In genomic region chr2:219155054-219155644, GRCh38 we compare ENCODE assay signal across 8 cellular contexts. TPM values are rescaled to one million over a fixed set of nuclear protein-coding genes. Genes with fewer than 3 reads are reported as not detected.
DNase-seq lines count a peak whose midpoint lies in the region; ATAC-seq and TF ChIP-seq lines count a peak whose summit lies in the region.

No MANE protein-coding gene starts in this region.

- CTCF ChIA-PET in WTC11 (lab: Charles Lee) = interaction anchor here (0.6 to 7.6 kb wide), 41 partner anchors 10 to 278 kb away, joined by 3 to 97 read pairs (median 5); partner anchors contain the start of genes CFAP65, CNPPD1, IHH and PTPRN

- peaks cover 12 to 13% (median 13%) of the 10 kb centered on the region in 4 donors for H3K4me1 Mint-ChIP-seq in CD4-positive, CD25-positive, alpha-beta regulatory T cell
- H3K4me1 Mint-ChIP-seq in WTC11 = peaks cover 10% of the 10 kb centered on the region

- H3K27me3 Mint-ChIP-seq in CD4-positive, CD25-positive, alpha-beta regulatory T cell = peaks cover 3% of the 10 kb centered on the region
- no peaks in the 10 kb centered on the region for H3K27me3 Mint-ChIP-seq in WTC11 (ENCODE audit: low read depth)

- H3K36me3 ChIP-seq in CD4-positive, CD25-positive, alpha-beta regulatory T cell (ENCODE audit: control insufficient read depth, insufficient read depth, low read length) = peaks cover 48% of the 10 kb centered on the region
- peaks cover 11% of the 10 kb centered on the region for H3K36me3 ChIP-seq in neutrophil

- H3K4me1 ChIP-seq in CD4-positive, CD25-positive, alpha-beta regulatory T cell (ENCODE audit: control insufficient read depth, insufficient read depth, low read length, poor library complexity, severe bottlenecking) = peaks cover 7% of the 10 kb centered on the region
- H3K4me1 ChIP-seq in neutrophil (ENCODE audit: control insufficient read depth in 1 of 2, insufficient read depth in 1 of 2, low read depth in 1 of 2, low read length in 1 of 2) = peaks cover 5 to 7% of the 10 kb centered on the region in 2 experiments

- H3K4me3 ChIP-seq in CD4-positive, CD25-positive, alpha-beta regulatory T cell (ENCODE audit: low read depth, low read length) = no peak overlapping the region
- H3K4me3 ChIP-seq in fibroblast of villous mesenchyme (ENCODE audit: low read depth, low read length) (no peak overlapping the region), neutrophil (ENCODE audit: low read depth in 1 of 2, low read length in 1 of 2) (no peak overlapping the region)

- no peaks in the 10 kb centered on the region for H3K9me3 Mint-ChIP-seq in CD4-positive, CD25-positive, alpha-beta regulatory T cell
- no peaks in the 10 kb centered on the region for H3K9me3 Mint-ChIP-seq in WTC11

- no peaks in the 10 kb centered on the region for H3K9me3 ChIP-seq in CD4-positive, CD25-positive, alpha-beta regulatory T cell (ENCODE audit: control insufficient read depth in 2 of 2, low read length in 2 of 2)
- H3K9me3 ChIP-seq in neutrophil = no peaks in the 10 kb centered on the region

- no peak overlapping the region for H3K27ac Mint-ChIP-seq in CD4-positive, CD25-positive, alpha-beta regulatory T cell
- no peak overlapping the region for H3K27ac Mint-ChIP-seq in WTC11

- no peak for ATAC-seq in CD4-positive, CD25-positive, alpha-beta regulatory T cell (ENCODE audit: low read depth in 2 of 2)
- ATAC-seq in WTC11 (peak; percentile 40), HG03571 (IDR thresholded peaks at IDR 0.05; ENCODE audit: unreplicated experiment) (no peak), GM18519 (IDR thresholded peaks at IDR 0.05; ENCODE audit: low FRiP score, unreplicated experiment) (no peak)

- POLR2A ChIA-PET in WTC11 (lab: Charles Lee) = interaction anchor here (0.5 kb wide), 1 partner anchor 11 kb away, joined by 3 read pairs; no protein-coding TSS in a partner anchor

- TF ChIP-seq CTCF in GM20000 (IDR thresholded peaks at IDR 0.05; ENCODE audit: extremely low read depth, missing control alignments) (peak; percentile 6), WTC11 (IDR thresholded peaks at IDR 0.05) (peak; percentile 53), fibroblast of villous mesenchyme (IDR thresholded peaks at IDR 0.05; ENCODE audit: insufficient read depth, low read depth, low read length) (peak; percentile 47), neutrophil (IDR thresholded peaks at IDR 0.05) (peak; percentile 54)

- no peak overlapping the region for H3K27ac ChIP-seq in CD4-positive, CD25-positive, alpha-beta regulatory T cell (ENCODE audit: insufficient read depth, low read length, poor library complexity, severe bottlenecking)
- no peak overlapping the region for H3K27ac ChIP-seq in neutrophil

- H3K27me3 ChIP-seq in CD4-positive, CD25-positive, alpha-beta regulatory T cell (ENCODE audit: control insufficient read depth, insufficient read depth, low read length) = no peaks in the 10 kb centered on the region
- peaks cover 3% of the 10 kb centered on the region for H3K27me3 ChIP-seq in neutrophil

- DNase-seq in CD4-positive, CD25-positive, alpha-beta regulatory T cell = peak; percentile 23 to 74 (median 61)
- DNase-seq in GM20000 (ENCODE audit: low spot score) (peak; percentile 67), NCI-H2227 (lab: John Stamatoyannopoulos, UW; ENCODE audit: unreplicated experiment) (peak; percentile 87), WTC11 (ENCODE audit: low spot score) (peak; percentile 24), fibroblast of villous mesenchyme (ENCODE audit: low read depth) (peak; percentile 76)

- H3K4me3 Mint-ChIP-seq in CD4-positive, CD25-positive, alpha-beta regulatory T cell = no peak overlapping the region
- H3K4me3 Mint-ChIP-seq in WTC11 = no peak overlapping the region

- peaks cover 21% of the 10 kb centered on the region for H3K36me3 Mint-ChIP-seq in CD4-positive, CD25-positive, alpha-beta regulatory T cell
- H3K36me3 Mint-ChIP-seq in WTC11 = peaks cover 8% of the 10 kb centered on the region

TF ChIP-seq in WTC11, 78 proteins besides CTCF, POLR2A, EP300 and RAD21:
- TF ChIP-seq ZNF423 (CRISPR knock-in tag; IDR thresholded peaks at IDR 0.05) (no peak), NFATC4 (CRISPR knock-in tag; IDR thresholded peaks at IDR 0.05) (no peak), NR2C2 (CRISPR knock-in tag; IDR thresholded peaks at IDR 0.05) (no peak), ERG (CRISPR knock-in tag; IDR thresholded peaks at IDR 0.05) (no peak), PRRX2 (CRISPR knock-in tag; IDR thresholded peaks at IDR 0.05) (no peak), HMGA2 (CRISPR knock-in tag; IDR thresholded peaks at IDR 0.05) (peak; percentile 99), ZNF138 (CRISPR knock-in tag; conservative IDR thresholded peaks at IDR 0.05) (no peak), RELA (CRISPR knock-in tag; IDR thresholded peaks at IDR 0.05; ENCODE audit: borderline replicate concordance) (no peak)
- TF ChIP-seq, protein P1, sequence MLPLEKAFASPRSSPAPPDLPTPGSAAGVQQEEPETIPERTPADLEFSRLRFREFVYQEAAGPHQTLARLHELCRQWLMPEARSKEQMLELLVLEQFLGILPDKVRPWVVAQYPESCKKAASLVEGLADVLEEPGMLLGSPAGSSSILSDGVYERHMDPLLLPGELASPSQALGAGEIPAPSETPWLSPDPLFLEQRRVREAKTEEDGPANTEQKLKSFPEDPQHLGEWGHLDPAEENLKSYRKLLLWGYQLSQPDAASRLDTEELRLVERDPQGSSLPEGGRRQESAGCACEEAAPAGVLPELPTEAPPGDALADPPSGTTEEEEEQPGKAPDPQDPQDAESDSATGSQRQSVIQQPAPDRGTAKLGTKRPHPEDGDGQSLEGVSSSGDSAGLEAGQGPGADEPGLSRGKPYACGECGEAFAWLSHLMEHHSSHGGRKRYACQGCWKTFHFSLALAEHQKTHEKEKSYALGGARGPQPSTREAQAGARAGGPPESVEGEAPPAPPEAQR (CRISPR knock-in tag; IDR thresholded peaks at IDR 0.05) = no peak
TF ChIP-seq in WTC11: peak in this region for 1.

RNA-seq across cellular contexts. Expression of gene NHEJ1, which starts 5.5 kb away (rescaled TPM):
- 12.9 TPM for total RNA-seq in CD4-positive, CD25-positive, alpha-beta regulatory T cell
- polyA plus RNA-seq in CD4-positive, CD25-positive, alpha-beta regulatory T cell = 10 to 100 TPM; 24.6 to 29.1 (median 26.8) TPM
- total RNA-seq in WTC11 (2021) = 18.4 to 22.3 TPM (median 21.3 TPM) in 3 replicates
- 21.9 and 24.2 TPM in 2 replicates for total RNA-seq in fibroblast of villous mesenchyme

RNA-seq across cellular contexts. Expression of gene SLC23A3, which starts 14.7 kb away (rescaled TPM):
- 1.3 TPM for total RNA-seq in CD4-positive, CD25-positive, alpha-beta regulatory T cell
- not detected for polyA plus RNA-seq in CD4-positive, CD25-positive, alpha-beta regulatory T cell
- total RNA-seq in WTC11 (2021) (0.41 to 0.59 TPM (median 0.55 TPM) in 3 replicates), fibroblast of villous mesenchyme (0.64 and 0.86 TPM in 2 replicates)

RNA-seq across cellular contexts. Expression of gene CNPPD1, which starts 21.6 kb away (rescaled TPM):
- 68.2 TPM for total RNA-seq in CD4-positive, CD25-positive, alpha-beta regulatory T cell
- polyA plus RNA-seq in CD4-positive, CD25-positive, alpha-beta regulatory T cell = 100 to 1,000 TPM; 100 to 143 (median 113) TPM
- total RNA-seq in WTC11 (2021) (26.7 to 32.8 TPM (median 29.5 TPM) in 3 replicates), fibroblast of villous mesenchyme (17.7 and 19.6 TPM in 2 replicates)

RNA-seq across cellular contexts. Expression of gene RETREG2, which starts 22.9 kb away (rescaled TPM):
- total RNA-seq in CD4-positive, CD25-positive, alpha-beta regulatory T cell = 84.7 TPM
- polyA plus RNA-seq in CD4-positive, CD25-positive, alpha-beta regulatory T cell = 10 to 100 TPM; 62.8 to 89.7 (median 72.1) TPM
- total RNA-seq in WTC11 (2021) (50.2 to 60.2 TPM (median 52.8 TPM) in 3 replicates), fibroblast of villous mesenchyme (57.4 and 62.5 TPM in 2 replicates)

RNA-seq across cellular contexts. Expression of gene ZFAND2B, which starts 51.4 kb away (rescaled TPM):
- 70.8 TPM for total RNA-seq in CD4-positive, CD25-positive, alpha-beta regulatory T cell
- 10 to 100 TPM; 54.4 to 72.1 (median 64.0) TPM for polyA plus RNA-seq in CD4-positive, CD25-positive, alpha-beta regulatory T cell
- total RNA-seq in WTC11 (2021) = 19.5 to 21.1 TPM (median 20.2 TPM) in 3 replicates
- 25.5 and 29.3 TPM in 2 replicates for total RNA-seq in fibroblast of villous mesenchyme

Comparison
In these comparisons a context has a peak if more than half of its experiments do, and no peak if none do; other contexts are left out.
1. DNase-seq: peak in every context shown above with its lines; median percentile 87 in NCI-H2227; 76 in fibroblast of villous mesenchyme; 67 in GM20000; 61 in CD4-positive, CD25-positive, alpha-beta regulatory T cell; 24 in WTC11.